Comparison of ENCODE assay signal across 25 cellular contexts in the genomic region with DNA sequence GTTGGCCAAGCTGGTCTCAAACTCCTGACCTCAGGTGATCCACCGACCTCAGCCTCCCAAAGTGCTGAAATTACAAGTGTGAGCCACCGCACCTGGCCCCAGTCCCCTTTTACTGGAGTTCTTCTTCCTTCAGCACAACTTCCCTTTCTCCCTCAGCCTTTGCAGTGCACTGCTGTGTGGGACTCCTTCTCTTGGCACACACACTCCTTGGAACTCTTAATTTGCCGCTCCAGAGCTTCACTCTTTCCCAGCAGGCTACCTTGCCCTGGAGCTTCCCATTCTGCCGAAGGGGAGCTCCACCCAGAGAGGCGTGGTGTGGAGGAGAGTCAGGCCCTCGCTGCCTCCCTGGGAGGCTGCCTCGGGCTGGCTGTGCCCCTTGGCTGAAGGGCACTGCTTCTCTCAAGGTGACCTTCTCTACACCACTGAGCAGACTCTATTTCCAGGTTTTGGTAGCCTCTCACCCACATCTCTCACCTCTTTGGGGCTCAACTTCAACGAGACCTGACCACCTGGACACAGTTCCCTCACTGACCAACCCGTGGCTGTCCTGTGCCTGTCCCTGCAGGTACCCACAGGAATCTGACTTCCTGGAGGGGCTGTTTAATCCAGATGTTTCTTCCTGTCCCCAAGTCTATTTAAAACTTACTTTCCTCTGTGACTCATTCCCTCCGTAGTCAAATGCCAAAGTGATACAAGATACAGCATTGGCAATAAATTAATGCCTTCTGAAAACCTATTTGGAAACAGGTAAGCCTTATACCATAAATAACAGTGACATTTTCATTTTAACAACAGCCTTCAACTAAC.
DNase-seq lines count a peak whose midpoint lies in the region; ATAC-seq and TF ChIP-seq lines count a peak whose summit lies in the region.
"Had no signal": no experiment of that assay in that cellular context is flagged by ENCODE, and none has a peak within 500 bp of the region (broad histone marks: within the 10 kb centered on the region; RNA-seq: fewer than 3 reads in every experiment).

No MANE protein-coding gene starts in this region.

- H3K27ac ChIP-seq in SK-N-MC (peak overlapping the region; percentile 88; the same call in 1 of the 2 replicates), hepatocyte (peak overlapping the region; percentile 93), neuronal stem cell (replicated peaks; ENCODE audit: low read length) (no peak overlapping the region), suprapubic skin (no peak overlapping the region)
- H3K27ac ChIP-seq: BLaER1, GM23248, KMS-11 had no signal

- H4K20me1 ChIP-seq in hepatocyte (ENCODE audit: insufficient read depth, poor library complexity, severe bottlenecking) = no peaks in the 10 kb centered on the region
- H4K20me1 ChIP-seq: BLaER1 had no signal

- H2BK120ac ChIP-seq in neuronal stem cell (ENCODE audit: low read depth, low read length) = no peak overlapping the region

- no peak for TF ChIP-seq POLR2A in suprapubic skin (IDR thresholded peaks at IDR 0.05)

- H2BK12ac ChIP-seq in neuronal stem cell (ENCODE audit: low read length) = no peak overlapping the region

- ATAC-seq in HG03039 (IDR thresholded peaks at IDR 0.05; ENCODE audit: unreplicated experiment) = no peak
- no peak for ATAC-seq in GM19328 (IDR thresholded peaks at IDR 0.05; ENCODE audit: unreplicated experiment)
- ATAC-seq: SK-N-SH treated with all-trans-retinoic acid at 6 μM for 48 hours had no signal

- peaks cover 16% of the 10 kb centered on the region for H3K4me1 ChIP-seq in hepatocyte (ENCODE audit: insufficient read depth)
- H3K4me1 ChIP-seq in neuronal stem cell (ENCODE audit: control insufficient read depth in 2 of 2, insufficient read depth in 1 of 2, low read depth in 1 of 2, low read length in 2 of 2) = no peaks in the 10 kb centered on the region
- peaks cover 5% of the 10 kb centered on the region for H3K4me1 ChIP-seq in suprapubic skin
- H3K4me1 ChIP-seq: BLaER1 had no signal

- H3K18ac ChIP-seq in neuronal stem cell (ENCODE audit: low read length) = no peak overlapping the region

- H2BK15ac ChIP-seq in neuronal stem cell (ENCODE audit: low read length) = peak overlapping the region; percentile 79

- no peak overlapping the region for H4K8ac ChIP-seq in neuronal stem cell (ENCODE audit: low read depth, low read length)

- H3K9me3 ChIP-seq in SK-N-MC (ENCODE audit: low read depth, low read length) = no peaks in the 10 kb centered on the region
- H3K9me3 ChIP-seq in hepatocyte (ENCODE audit: low read depth) = no peaks in the 10 kb centered on the region
- no peaks in the 10 kb centered on the region for H3K9me3 ChIP-seq in neuronal stem cell (replicated peaks in 1 of 2; ENCODE audit: control insufficient read depth in 2 of 2, insufficient read depth in 1 of 2, low read depth in 1 of 2, low read length in 2 of 2)
- no peaks in the 10 kb centered on the region for H3K9me3 ChIP-seq in suprapubic skin
- H3K9me3 ChIP-seq: BLaER1 had no signal

- H2BK5ac ChIP-seq in neuronal stem cell (ENCODE audit: low read length) = peak overlapping the region; percentile 58

- H3K9ac ChIP-seq in SK-N-MC (ENCODE audit: insufficient read length) = no peak overlapping the region
- H3K9ac ChIP-seq in neuronal stem cell (ENCODE audit: low read depth, low read length, poor library complexity) = no peak overlapping the region
- H3K9ac ChIP-seq: BLaER1, GM23248, KMS-11 had no signal

- 0 out of 2 replicates have a peak overlapping the region, but pooled peaks have one; percentile 16 for H3K4me3 ChIP-seq in SK-N-MC
- no peak overlapping the region for H3K4me3 ChIP-seq in hepatocyte
- H3K4me3 ChIP-seq in neuronal stem cell (ENCODE audit: low read length in 2 of 2) = no peak overlapping the region
- H3K4me3 ChIP-seq in suprapubic skin = no peak overlapping the region
- H3K4me3 ChIP-seq: BLaER1, GM23248 had no signal

- no peak overlapping the region for H3K23ac ChIP-seq in neuronal stem cell (ENCODE audit: low read depth, low read length, poor library complexity)

- no peak overlapping the region for H4K91ac ChIP-seq in neuronal stem cell (ENCODE audit: low read depth, low read length, poor library complexity)

- H3K9me2 ChIP-seq in hepatocyte (replicated peaks; ENCODE audit: insufficient read depth) = no peaks in the 10 kb centered on the region

- H3K27me3 ChIP-seq in hepatocyte = no peaks in the 10 kb centered on the region
- no peaks in the 10 kb centered on the region for H3K27me3 ChIP-seq in neuronal stem cell (ENCODE audit: control insufficient read depth in 3 of 3, insufficient read depth in 3 of 3, low read depth in 1 of 3, low read length in 3 of 3)
- peaks cover 6% of the 10 kb centered on the region for H3K27me3 ChIP-seq in suprapubic skin
- H3K27me3 ChIP-seq: BLaER1 had no signal

- H3K79me1 ChIP-seq in neuronal stem cell (ENCODE audit: low read depth, low read length) = no peaks in the 10 kb centered on the region

- peak overlapping the region; percentile 27 for H3K4me2 ChIP-seq in hepatocyte
- H3K4me2 ChIP-seq in neuronal stem cell (ENCODE audit: insufficient read depth, low read length, poor library complexity, severe bottlenecking) = no peak overlapping the region
- H3K4me2 ChIP-seq: BLaER1, KMS-11 had no signal

- H3K14ac ChIP-seq in neuronal stem cell (ENCODE audit: low read length) = no peak overlapping the region

- no peak for TF ChIP-seq EP300 in suprapubic skin (IDR thresholded peaks at IDR 0.05)

- no peak overlapping the region for H2AK5ac ChIP-seq in neuronal stem cell (ENCODE audit: low read depth, low read length)

- DNase-seq in ELF-1 (ENCODE audit: low read depth, low spot score) (peak; percentile 34), SK-N-MC (ENCODE audit: low read depth, low spot score) (peak; percentile 39), hepatocyte (ENCODE audit: low spot score) (peak; percentile 27), neuronal stem cell (ENCODE audit: low spot score) (no peak), suprapubic skin (ENCODE audit: low spot score in 2 of 2) (no peak)
- DNase-seq in activated naive CD4-positive, alpha-beta T cell treated with anti-CD3 and anti-CD28 coated beads, Interleukin-2, amount 50 U/mL, for 16 hours = no peak
- DNase-seq: CD4-positive, alpha-beta T cell; COR-L47; DMS53; GM23248; H7; HFFc6; NCI-H1048; NCI-H1417 treated with DMSO at 0.1 percent for 48 hours; NCI-H1694 treated with DMSO at 0.1 percent for 48 hours; NCI-H2081; NCI-H2227 treated with DMSO at 0.1 percent for 48 hours; NCI-H526 treated with DMSO at 0.1 percent for 48 hours; RPMI8226; SHP77 treated with DMSO at 0.1 percent for 48 hours had no signal

- H3K4ac ChIP-seq in neuronal stem cell (ENCODE audit: low read length) = no peak overlapping the region

- H3K36me3 ChIP-seq in SK-N-MC (ENCODE audit: insufficient read depth, low read length) (no peaks in the 10 kb centered on the region), hepatocyte (replicated peaks; ENCODE audit: insufficient read depth, low read depth) (no peaks in the 10 kb centered on the region), neuronal stem cell (replicated peaks in 1 of 2; ENCODE audit: control insufficient read depth in 2 of 2, insufficient read depth in 2 of 2, low read length in 2 of 2) (no peaks in the 10 kb centered on the region), suprapubic skin (no peaks in the 10 kb centered on the region)
- H3K36me3 ChIP-seq: BLaER1 had no signal

- no peaks in the 10 kb centered on the region for H3K79me2 ChIP-seq in hepatocyte

- TF ChIP-seq CTCF in hepatocyte (IDR thresholded peaks at IDR 0.05; ENCODE audit: poor library complexity) (no peak), suprapubic skin (IDR thresholded peaks at IDR 0.05) (no peak)

- WGBS in hepatocyte (ENCODE audit: low lambda C conversion rate, missing lambda C conversion rate) = 64% methylated on average over 9 of the region's 10 CpGs
- no CpG with 5 or more reads among the region's 10 CpGs for WGBS in neuronal stem cell (ENCODE audit: extremely low coverage in 2 of 2, insufficient read length in 2 of 2, insufficient replicate concordance in 1 of 2), 2 donors
- WGBS in suprapubic skin = 55% methylated on average over 10 of the region's 10 CpGs

- no peak overlapping the region for H2AFZ ChIP-seq in hepatocyte
- no peak overlapping the region for H2AFZ ChIP-seq in neuronal stem cell (ENCODE audit: low read length)
- H2AFZ ChIP-seq: GM23248 had no signal

Comparison
In these comparisons a context has a peak if more than half of its experiments do, and no peak if none do; other contexts are left out.
1. DNase-seq: peak in ELF-1 (single experiment), SK-N-MC (single experiment) and hepatocyte (single experiment); none in neuronal stem cell (single experiment), activated naive CD4-positive, alpha-beta T cell treated with anti-CD3 and anti-CD28 coated beads, Interleukin-2, amount 50 U/mL, for 16 hours (single experiment) and suprapubic skin (0 of 2).
2. H3K27ac ChIP-seq: peak in SK-N-MC (single experiment) and hepatocyte (single experiment); none in neuronal stem cell (single experiment) and suprapubic skin (single experiment).